10 cellular contexts compared by ENCODE assay signal in genomic region chr17:42313773-42314566, GRCh38. TPM values are rescaled to one million over a fixed set of nuclear protein-coding genes. Genes with fewer than 3 reads are reported as not detected.
DNase-seq lines count a peak whose midpoint lies in the region; ATAC-seq and TF ChIP-seq lines count a peak whose summit lies in the region.
"Had no signal": no experiment of that assay in that cellular context is flagged by ENCODE, and none has a peak within 500 bp of the region (broad histone marks: within the 10 kb centered on the region; RNA-seq: fewer than 3 reads in every experiment).

No MANE protein-coding gene starts in this region.

- peak overlapping the region; percentile 80 for H3K27ac Mint-ChIP-seq in activated CD4-positive, alpha-beta T cell treated with anti-CD3 and anti-CD28 coated beads, Interleukin-2, amount 10 ng/mL, durations not matched to agents 24 days and 14 days
- H3K27ac Mint-ChIP-seq in endothelial cell (ENCODE audit: unreplicated experiment) (peak overlapping the region; percentile 80), progenitor cell of endocrine pancreas (no peak overlapping the region)
- H3K27ac Mint-ChIP-seq in stimulated activated effector memory CD8-positive, alpha-beta T cell treated with anti-CD3 and anti-CD28 coated beads, Interleukin-12 subunit alpha, Interleukin-12 subunit beta, amount 100 ng/mL, for 72 hours: peak overlapping the region; percentile 93

- H3K36me3 Mint-ChIP-seq in activated CD4-positive, alpha-beta T cell treated with anti-CD3 and anti-CD28 coated beads, Interleukin-2, amount 10 ng/mL, durations not matched to agents 24 days and 14 days (ENCODE audit: low read depth): peaks cover 77% of the 10 kb centered on the region
- peaks cover 43% of the 10 kb centered on the region for H3K36me3 Mint-ChIP-seq in endothelial cell (ENCODE audit: low read depth, unreplicated experiment)
- H3K36me3 Mint-ChIP-seq in stimulated activated effector memory CD8-positive, alpha-beta T cell treated with anti-CD3 and anti-CD28 coated beads, Interleukin-12 subunit alpha, Interleukin-12 subunit beta, amount 100 ng/mL, for 72 hours: peaks cover 100% of the 10 kb centered on the region
- peaks cover 9% of the 10 kb centered on the region for H3K36me3 Mint-ChIP-seq in progenitor cell of endocrine pancreas (ENCODE audit: insufficient read depth)

- no peaks in the 10 kb centered on the region for H3K27me3 Mint-ChIP-seq in activated CD4-positive, alpha-beta T cell treated with anti-CD3 and anti-CD28 coated beads, Interleukin-2, amount 10 ng/mL, durations not matched to agents 24 days and 14 days
- H3K27me3 Mint-ChIP-seq in endothelial cell (ENCODE audit: unreplicated experiment): peaks cover 7% of the 10 kb centered on the region
- peaks cover 15% of the 10 kb centered on the region for H3K27me3 Mint-ChIP-seq in progenitor cell of endocrine pancreas

- peaks cover 66% of the 10 kb centered on the region for H3K4me1 Mint-ChIP-seq in activated CD4-positive, alpha-beta T cell treated with anti-CD3 and anti-CD28 coated beads, Interleukin-2, amount 10 ng/mL, durations not matched to agents 24 days and 14 days
- peaks cover 56% of the 10 kb centered on the region for H3K4me1 Mint-ChIP-seq in endothelial cell (ENCODE audit: unreplicated experiment)
- H3K4me1 Mint-ChIP-seq in stimulated activated effector memory CD8-positive, alpha-beta T cell treated with anti-CD3 and anti-CD28 coated beads, Interleukin-12 subunit alpha, Interleukin-12 subunit beta, amount 100 ng/mL, for 72 hours: peaks cover 55% of the 10 kb centered on the region
- peaks cover 37% of the 10 kb centered on the region for H3K4me1 Mint-ChIP-seq in progenitor cell of endocrine pancreas (ENCODE audit: low read depth)

- peak; percentile 65 for DNase-seq in activated T-cell treated with anti-CD3 and anti-CD28 coated beads, Interleukin-2, amount 50 U/mL, for 1 hour
- DNase-seq in activated T-cell treated with anti-CD3 and anti-CD28 coated beads for 4 hours (no peak), endothelial cell (ENCODE audit: low spot score) (no peak), 8988T (no peak), NCI-H69 (lab: John Stamatoyannopoulos, UW) (no peak), progenitor cell of endocrine pancreas (ENCODE audit: low spot score, unreplicated experiment) (no peak)
- peak; percentile 70 for DNase-seq in activated CD4-positive, alpha-beta T cell treated with anti-CD3 and anti-CD28 coated beads, Interleukin-2, amount 10 ng/mL, durations not matched to agents 24 days and 14 days
- DNase-seq in stimulated activated effector memory CD8-positive, alpha-beta T cell treated with anti-CD3 and anti-CD28 coated beads, Interleukin-12 subunit alpha, Interleukin-12 subunit beta, amount 100 ng/mL, for 72 hours (ENCODE audit: low spot score in 2 of 2): no peak
- DNase-seq: ACHN, NCI-H2227 treated with DMSO at 0.1 percent for 48 hours had no signal

- ATAC-seq in stimulated activated effector memory CD8-positive, alpha-beta T cell treated with anti-CD3 and anti-CD28 coated beads, Interleukin-12 subunit alpha, Interleukin-12 subunit beta, amount 100 ng/mL, for 72 hours: no peak

- H3K9me3 Mint-ChIP-seq in activated CD4-positive, alpha-beta T cell treated with anti-CD3 and anti-CD28 coated beads, Interleukin-2, amount 10 ng/mL, durations not matched to agents 24 days and 14 days: no peaks in the 10 kb centered on the region
- no peaks in the 10 kb centered on the region for H3K9me3 Mint-ChIP-seq in endothelial cell (ENCODE audit: unreplicated experiment)
- H3K9me3 Mint-ChIP-seq in stimulated activated effector memory CD8-positive, alpha-beta T cell treated with anti-CD3 and anti-CD28 coated beads, Interleukin-12 subunit alpha, Interleukin-12 subunit beta, amount 100 ng/mL, for 72 hours: no peaks in the 10 kb centered on the region
- H3K9me3 Mint-ChIP-seq in progenitor cell of endocrine pancreas (ENCODE audit: low read depth): no peaks in the 10 kb centered on the region

- TF ChIP-seq CTCF in endothelial cell (IDR thresholded peaks at IDR 0.05; ENCODE audit: unreplicated experiment) (no peak), progenitor cell of endocrine pancreas (IDR thresholded peaks at IDR 0.05; ENCODE audit: unreplicated experiment) (no peak)

- intact Hi-C loops in activated CD4-positive, alpha-beta T cell treated with anti-CD3 and anti-CD28 coated beads, Interleukin-2, amount 10 ng/mL, durations not matched to agents 24 days and 14 days (cut with micrococcal nuclease): loop anchor here (1.0 to 5.0 kb wide), 3 partner anchors 8 to 213 kb away; no protein-coding TSS in a partner anchor

- H3K4me3 Mint-ChIP-seq in activated CD4-positive, alpha-beta T cell treated with anti-CD3 and anti-CD28 coated beads, Interleukin-2, amount 10 ng/mL, durations not matched to agents 24 days and 14 days: peak overlapping the region; percentile 14
- H3K4me3 Mint-ChIP-seq in endothelial cell (ENCODE audit: unreplicated experiment): peak overlapping the region; percentile 67
- no peak overlapping the region for H3K4me3 Mint-ChIP-seq in stimulated activated effector memory CD8-positive, alpha-beta T cell treated with anti-CD3 and anti-CD28 coated beads, Interleukin-12 subunit alpha, Interleukin-12 subunit beta, amount 100 ng/mL, for 72 hours
- no peak overlapping the region for H3K4me3 Mint-ChIP-seq in progenitor cell of endocrine pancreas (ENCODE audit: low read depth)

RNA-seq across cellular contexts. Expression of gene STAT5A, which starts 25.7 kb away (rescaled TPM):
- total RNA-seq in activated CD4-positive, alpha-beta T cell treated with anti-CD3 and anti-CD28 coated beads, Interleukin-2, amount 10 ng/mL, durations not matched to agents 24 days and 14 days: 346 and 348 TPM in 2 replicates
- 67.2 TPM for total RNA-seq in endothelial cell (ENCODE audit: unreplicated experiment)
- 0.74 and 1.4 TPM in 2 replicates for total RNA-seq in progenitor cell of endocrine pancreas

RNA-seq across cellular contexts. Expression of gene STAT5B, which starts 37.8 kb away (rescaled TPM):
- 184 and 189 TPM in 2 replicates for total RNA-seq in activated CD4-positive, alpha-beta T cell treated with anti-CD3 and anti-CD28 coated beads, Interleukin-2, amount 10 ng/mL, durations not matched to agents 24 days and 14 days
- total RNA-seq in endothelial cell (ENCODE audit: unreplicated experiment): 40.2 TPM
- total RNA-seq in progenitor cell of endocrine pancreas: 43.3 and 46.8 TPM in 2 replicates

Comparison
In these comparisons a context has a peak if more than half of its experiments do, and no peak if none do; other contexts are left out.
1. DNase-seq: peak in activated T-cell treated with anti-CD3 and anti-CD28 coated beads, Interleukin-2, amount 50 U/mL, for 1 hour (single experiment) and activated CD4-positive, alpha-beta T cell treated with anti-CD3 and anti-CD28 coated beads, Interleukin-2, amount 10 ng/mL, durations not matched to agents 24 days and 14 days (single experiment); none in activated T-cell treated with anti-CD3 and anti-CD28 coated beads for 4 hours (single experiment), endothelial cell (single experiment), stimulated activated effector memory CD8-positive, alpha-beta T cell treated with anti-CD3 and anti-CD28 coated beads, Interleukin-12 subunit alpha, Interleukin-12 subunit beta, amount 100 ng/mL, for 72 hours (0 of 2), 8988T (single experiment), NCI-H69 (single experiment) and progenitor cell of endocrine pancreas (single experiment).
2. H3K4me3 Mint-ChIP-seq: peak in activated CD4-positive, alpha-beta T cell treated with anti-CD3 and anti-CD28 coated beads, Interleukin-2, amount 10 ng/mL, durations not matched to agents 24 days and 14 days (single experiment) and endothelial cell (single experiment); none in stimulated activated effector memory CD8-positive, alpha-beta T cell treated with anti-CD3 and anti-CD28 coated beads, Interleukin-12 subunit alpha, Interleukin-12 subunit beta, amount 100 ng/mL, for 72 hours (single experiment) and progenitor cell of endocrine pancreas (single experiment).
3. RNA of gene STAT5A, which starts 25.7 kb away (total RNA-seq): 346 to 348 TPM in activated CD4-positive, alpha-beta T cell treated with anti-CD3 and anti-CD28 coated beads, Interleukin-2, amount 10 ng/mL, durations not matched to agents 24 days and 14 days and 67.2 TPM in endothelial cell (single experiment); 0.74 to 1.4 TPM in progenitor cell of endocrine pancreas; every median in the first group is over 10 times any median in the second.